ENCODE assay signal across 37 cellular contexts in genomic region chr14:96466918-96467317, GRCh38.
"Had no signal": no experiment of that assay in that cellular context is flagged by ENCODE, and none has a peak within 500 bp of the region (broad histone marks: within the 10 kb centered on the region; RNA-seq: fewer than 3 reads in every experiment).

No MANE protein-coding gene starts in this region.

- H3K4me3 Mint-ChIP-seq: activated B cell treated with CpG ODN at 0.5 μM for 24 hours; activated CD4-positive, alpha-beta memory T cell treated with anti-CD3 and anti-CD28 coated beads, Interleukin-2, amount 10 ng/mL, durations not matched to agents 7 days and 5 days; activated CD4-positive, alpha-beta T cell treated with anti-CD3 and anti-CD28 coated beads, Interleukin-2, amount 10 ng/mL, durations not matched to agents 24 days and 14 days; activated CD8-positive, alpha-beta memory T cell treated with anti-CD3 and anti-CD28 coated beads, Interleukin-2, amount 10 ng/mL, durations not matched to agents 7 days and 5 days; activated CD8-positive, alpha-beta T cell treated with anti-CD3 and anti-CD28 coated beads, Interleukin-2, amount 10 ng/mL, durations not matched to agents 7 days and 5 days; activated naive CD4-positive, alpha-beta T cell treated with anti-CD3 and anti-CD28 coated beads, Interleukin-2, amount 10 ng/mL, durations not matched to agents 7 days and 5 days; activated naive CD4-positive, alpha-beta T cell treated with anti-CD3 and anti-CD28 coated beads, Interleukin-2, amount 50 U/mL, for 24 hours; activated naive CD8-positive, alpha-beta T cell; activated naive CD8-positive, alpha-beta T cell treated with anti-CD3 and anti-CD28 coated beads, Interleukin-2, amount 10 ng/mL, durations not matched to agents 7 days and 5 days; activated naive CD8-positive, alpha-beta T cell treated with anti-CD3 and anti-CD28 coated beads, Interleukin-2, amount 50 U/mL, for 24 hours; activated T-cell treated with anti-CD3 and anti-CD28 coated beads, Interleukin-2, amount 50 U/mL, for 24 hours; brain; central memory CD8-positive, alpha-beta T cell; T-helper 1 cell treated with Interleukin-12 subunit alpha and Interleukin-12 subunit beta and Interleukin-4 antibody, amounts not matched to agents 30 μg/mL and 1 μg/mL, for 36 hours; T-helper 2 cell treated with Interferon-gamma antibody and Interleukin-4, amounts not matched to agents 5 μg/mL and 100 μg/mL, for 36 hours had no signal

- H3K4me3 ChIP-seq: ascending aorta, cardiac muscle cell had no signal

- H3K36me3 Mint-ChIP-seq: activated CD8-positive, alpha-beta memory T cell treated with anti-CD3 and anti-CD28 coated beads, Interleukin-2, amount 10 ng/mL, durations not matched to agents 7 days and 5 days; activated naive CD4-positive, alpha-beta T cell treated with anti-CD3 and anti-CD28 coated beads, Interleukin-2, amount 10 ng/mL, durations not matched to agents 7 days and 5 days; activated naive CD4-positive, alpha-beta T cell treated with anti-CD3 and anti-CD28 coated beads, Interleukin-2, amount 50 U/mL, for 24 hours; activated naive CD8-positive, alpha-beta T cell; activated naive CD8-positive, alpha-beta T cell treated with anti-CD3 and anti-CD28 coated beads, Interleukin-2, amount 10 ng/mL, durations not matched to agents 7 days and 5 days; brain had no signal

- H3K27ac Mint-ChIP-seq: activated B cell treated with CpG ODN at 0.5 μM for 24 hours; activated CD4-positive, alpha-beta memory T cell treated with anti-CD3 and anti-CD28 coated beads, Interleukin-2, amount 10 ng/mL, durations not matched to agents 7 days and 5 days; activated CD4-positive, alpha-beta T cell treated with anti-CD3 and anti-CD28 coated beads, Interleukin-2, amount 10 ng/mL, durations not matched to agents 24 days and 14 days; activated CD8-positive, alpha-beta memory T cell treated with anti-CD3 and anti-CD28 coated beads, Interleukin-2, amount 10 ng/mL, durations not matched to agents 7 days and 5 days; activated CD8-positive, alpha-beta T cell treated with anti-CD3 and anti-CD28 coated beads, Interleukin-2, amount 10 ng/mL, durations not matched to agents 7 days and 5 days; activated naive CD4-positive, alpha-beta T cell treated with anti-CD3 and anti-CD28 coated beads, Interleukin-2, amount 10 ng/mL, durations not matched to agents 7 days and 5 days; activated naive CD4-positive, alpha-beta T cell treated with anti-CD3 and anti-CD28 coated beads, Interleukin-2, amount 50 U/mL, for 24 hours; activated naive CD8-positive, alpha-beta T cell; activated naive CD8-positive, alpha-beta T cell treated with anti-CD3 and anti-CD28 coated beads, Interleukin-2, amount 10 ng/mL, durations not matched to agents 7 days and 5 days; activated naive CD8-positive, alpha-beta T cell treated with anti-CD3 and anti-CD28 coated beads, Interleukin-2, amount 50 U/mL, for 24 hours; activated T-cell treated with anti-CD3 and anti-CD28 coated beads, Interleukin-2, amount 50 U/mL, for 24 hours; activated T-helper 2 cell treated with anti-CD3 and anti-CD28 coated beads, Interferon-gamma antibody, Interleukin-2, Interleukin-4, amounts not matched to agents 10 μg/mL and 5 μg/mL and 100 μg/mL, durations not matched to agents 14 hours and 24 hours and 36 hours; brain; T-helper 1 cell treated with Interleukin-12 subunit alpha and Interleukin-12 subunit beta and Interleukin-4 antibody, amounts not matched to agents 30 μg/mL and 1 μg/mL, for 36 hours; T-helper 2 cell treated with Interferon-gamma antibody and Interleukin-4, amounts not matched to agents 5 μg/mL and 100 μg/mL, for 36 hours had no signal

- H3K4me1 ChIP-seq: ascending aorta had no signal

- DNase-seq: activated B cell treated with CpG ODN at 0.5 μM for 24 hours; activated CD4-positive, alpha-beta memory T cell treated with anti-CD3 and anti-CD28 coated beads, Interleukin-2, amount 10 ng/mL, durations not matched to agents 7 days and 5 days; activated CD4-positive, alpha-beta T cell treated with anti-CD3 and anti-CD28 coated beads for 4 hours; activated CD4-positive, alpha-beta T cell treated with anti-CD3 and anti-CD28 coated beads, Interleukin-2, amount 10 ng/mL, durations not matched to agents 24 days and 14 days; activated CD4-positive, alpha-beta T cell treated with anti-CD3 and anti-CD28 coated beads, Interleukin-2, amount 50 U/mL, for 48 hours; activated CD4-positive, CD25-positive, alpha-beta regulatory T cell treated with anti-CD3 and anti-CD28 coated beads, Interleukin-2, amount 50 U/mL, for 72 hours; activated CD8-positive, alpha-beta memory T cell treated with anti-CD3 and anti-CD28 coated beads for 24 hours; activated CD8-positive, alpha-beta memory T cell treated with anti-CD3 and anti-CD28 coated beads, Interleukin-2, amount 10 ng/mL, durations not matched to agents 7 days and 5 days; activated CD8-positive, alpha-beta memory T cell treated with anti-CD3 and anti-CD28 coated beads, Interleukin-2, amount 50 U/mL, for 48 hours; activated CD8-positive, alpha-beta T cell treated with anti-CD3 and anti-CD28 coated beads, Interleukin-2, amount 10 ng/mL, durations not matched to agents 7 days and 5 days; activated effector memory CD4-positive, alpha-beta T cell treated with Interleukin-2 at 50 U/mL for 16 hours; activated gamma-delta T cell; activated naive CD4-positive, alpha-beta T cell treated with anti-CD3 and anti-CD28 coated beads, Interleukin-2, amount 10 ng/mL, durations not matched to agents 7 days and 5 days; activated naive CD4-positive, alpha-beta T cell treated with Interleukin-2 at 50 U/mL for 16 hours; activated naive CD8-positive, alpha-beta T cell treated with anti-CD3 and anti-CD28 coated beads, Interleukin-2, amount 10 ng/mL, durations not matched to agents 7 days and 5 days; activated naive CD8-positive, alpha-beta T cell treated with anti-CD3 and anti-CD28 coated beads, Interleukin-2, amount 50 U/mL, for 24 hours; activated T-cell treated with anti-CD3 and anti-CD28 coated beads, Interleukin-2, amount 50 U/mL, for 24 hours; activated T-cell treated with anti-CD3 and anti-CD28 coated beads, Interleukin-2, amount 50 U/mL, for 48 hours; amygdala; anterior cingulate cortex; caudate nucleus; cerebellar nuclear complex; T-helper 1 cell; T-helper 2 cell; T-helper 9 cell had no signal

- H3K9me3 Mint-ChIP-seq: activated B cell treated with CpG ODN at 0.5 μM for 24 hours; activated CD4-positive, alpha-beta memory T cell treated with anti-CD3 and anti-CD28 coated beads, Interleukin-2, amount 10 ng/mL, durations not matched to agents 7 days and 5 days; activated CD4-positive, alpha-beta T cell treated with anti-CD3 and anti-CD28 coated beads, Interleukin-2, amount 10 ng/mL, durations not matched to agents 24 days and 14 days; activated naive CD4-positive, alpha-beta T cell treated with anti-CD3 and anti-CD28 coated beads, Interleukin-2, amount 10 ng/mL, durations not matched to agents 7 days and 5 days; activated naive CD4-positive, alpha-beta T cell treated with anti-CD3 and anti-CD28 coated beads, Interleukin-2, amount 50 U/mL, for 24 hours; activated naive CD8-positive, alpha-beta T cell treated with anti-CD3 and anti-CD28 coated beads, Interleukin-2, amount 10 ng/mL, durations not matched to agents 7 days and 5 days; activated naive CD8-positive, alpha-beta T cell treated with anti-CD3 and anti-CD28 coated beads, Interleukin-2, amount 50 U/mL, for 24 hours; activated T-cell treated with anti-CD3 and anti-CD28 coated beads, Interleukin-2, amount 50 U/mL, for 24 hours; activated T-helper 2 cell treated with anti-CD3 and anti-CD28 coated beads, Interferon-gamma antibody, Interleukin-2, Interleukin-4, amounts not matched to agents 10 μg/mL and 5 μg/mL and 100 μg/mL, durations not matched to agents 14 hours and 24 hours and 36 hours; brain; central memory CD8-positive, alpha-beta T cell; T-helper 1 cell treated with Interleukin-12 subunit alpha and Interleukin-12 subunit beta and Interleukin-4 antibody, amounts not matched to agents 30 μg/mL and 1 μg/mL, for 36 hours; T-helper 2 cell treated with Interferon-gamma antibody and Interleukin-4, amounts not matched to agents 5 μg/mL and 100 μg/mL, for 36 hours had no signal

- H3K36me3 ChIP-seq: ascending aorta, cardiac muscle cell had no signal

- FAIRE-seq: bronchial epithelial cell, TTC549 had no signal

- ATAC-seq: activated CD8-positive, alpha-beta memory T cell treated with anti-CD3 and anti-CD28 coated beads, Interleukin-2, amount 10 ng/mL, durations not matched to agents 7 days and 5 days; activated CD8-positive, alpha-beta T cell treated with anti-CD3 and anti-CD28 coated beads, Interleukin-2, amount 10 ng/mL, durations not matched to agents 7 days and 5 days; activated naive CD8-positive, alpha-beta T cell treated with anti-CD3 and anti-CD28 coated beads, Interleukin-2, amount 50 U/mL, for 24 hours had no signal

- H3K27me3 ChIP-seq: ascending aorta, cardiac muscle cell had no signal

- H3K27ac ChIP-seq: ascending aorta, cardiac muscle cell, VCaP had no signal

- H3K4me1 Mint-ChIP-seq: activated B cell treated with CpG ODN at 0.5 μM for 24 hours; brain; central memory CD8-positive, alpha-beta T cell had no signal

- H3K9me3 ChIP-seq: ascending aorta had no signal

- H3K27me3 Mint-ChIP-seq: activated naive CD4-positive, alpha-beta T cell treated with anti-CD3 and anti-CD28 coated beads, Interleukin-2, amount 10 ng/mL, durations not matched to agents 7 days and 5 days; activated naive CD4-positive, alpha-beta T cell treated with anti-CD3 and anti-CD28 coated beads, Interleukin-2, amount 50 U/mL, for 24 hours; activated naive CD8-positive, alpha-beta T cell; activated T-cell treated with anti-CD3 and anti-CD28 coated beads, Interleukin-2, amount 50 U/mL, for 24 hours had no signal
